29 cellular contexts compared by ENCODE assay signal in the genomic region with DNA sequence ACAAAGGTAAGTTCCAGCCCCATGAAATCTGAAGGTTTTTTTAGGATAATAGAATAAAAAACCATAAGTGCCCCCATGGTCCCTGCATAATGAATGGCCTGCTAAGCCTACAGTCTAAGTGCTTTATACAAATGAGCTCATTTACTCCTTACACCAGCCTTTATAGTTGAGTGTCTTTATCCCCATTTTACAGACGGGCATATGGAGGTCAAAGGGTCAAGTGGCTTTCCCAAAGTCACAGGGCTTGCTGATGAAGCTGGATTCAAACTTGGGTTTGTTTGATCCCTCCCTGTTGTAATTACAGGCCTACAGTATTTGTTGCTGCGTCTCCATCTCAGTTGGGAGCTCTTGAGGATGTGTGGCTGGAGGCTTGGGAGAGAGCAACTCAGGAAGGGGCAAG. TPM values are rescaled to one million over a fixed set of nuclear protein-coding genes. Genes with fewer than 3 reads are reported as not detected.
"Had no signal": no experiment of that assay in that cellular context is flagged by ENCODE, and none has a peak within 500 bp of the region (broad histone marks: within the 10 kb centered on the region; RNA-seq: fewer than 3 reads in every experiment).

No MANE protein-coding gene starts in this region.

- H3K27me3 Mint-ChIP-seq: type B pancreatic cell had no signal

- H3K4me3 Mint-ChIP-seq: memory B cell; naive thymus-derived CD4-positive, alpha-beta T cell; natural killer cell treated with Interleukin-12 subunit alpha and Interleukin-12 subunit beta and Interleukin-15 and Interleukin-18, amount 100 ng/mL, for 72 hours; neural crest cell; stimulated activated naive B cell treated with anti-CD40 and anti-IgM and Interleukin-4, amounts not matched to agents 10 μg/mL and 1 μg/mL and 100 μg/mL, for 72 hours; type B pancreatic cell had no signal

- H3K27ac Mint-ChIP-seq: memory B cell; naive thymus-derived CD4-positive, alpha-beta T cell; natural killer cell treated with Interleukin-12 subunit alpha and Interleukin-12 subunit beta and Interleukin-15 and Interleukin-18, amount 100 ng/mL, for 72 hours; progenitor cell of endocrine pancreas; stimulated activated naive B cell treated with anti-CD40 and anti-IgM and Interleukin-4, amounts not matched to agents 10 μg/mL and 1 μg/mL and 100 μg/mL, for 72 hours; type B pancreatic cell had no signal

- H3K9me3 ChIP-seq: heart left ventricle, left ventricle myocardium inferior, mucosa of descending colon, neutrophil, ovary, right atrium auricular region, suprapubic skin, thoracic aorta, tibial artery, vagina had no signal

- H3K9me3 Mint-ChIP-seq: memory B cell; naive thymus-derived CD4-positive, alpha-beta T cell; natural killer cell treated with Interleukin-12 subunit alpha and Interleukin-12 subunit beta and Interleukin-15 and Interleukin-18, amount 100 ng/mL, for 72 hours; neural crest cell; stimulated activated naive B cell treated with anti-CD40 and anti-IgM and Interleukin-4, amounts not matched to agents 10 μg/mL and 1 μg/mL and 100 μg/mL, for 72 hours; type B pancreatic cell had no signal

- DNase-seq: heart left ventricle; hypothalamus; islet precursor cell; left ventricle myocardium inferior; midbrain; mucosa of descending colon; naive thymus-derived CD4-positive, alpha-beta T cell; occipital lobe; ovary; stimulated activated CD4-positive, alpha-beta T cell treated with anti-CD3 and anti-CD28 coated beads, Interleukin-12 subunit alpha, Interleukin-12 subunit beta, amount 100 ng/mL, for 4 hours; stimulated activated CD4-positive, alpha-beta T cell treated with anti-CD3 and anti-CD28 coated beads, Interleukin-15, amount 100 ng/mL, for 24 hours; stimulated activated CD4-positive, alpha-beta T cell treated with anti-CD3 and anti-CD28 coated beads, Interleukin-2, amount 100 ng/mL, for 24 hours; stimulated activated CD4-positive, alpha-beta T cell treated with anti-CD3 and anti-CD28 coated beads, Interleukin-4, amount 100 ng/mL, for 1 hour; stimulated activated naive B cell treated with anti-CD40 and anti-IgM and Interleukin-4, amounts not matched to agents 10 μg/mL and 1 μg/mL and 100 μg/mL, for 72 hours; stimulated activated naive CD8-positive, alpha-beta T cell treated with anti-CD3 and anti-CD28 coated beads, Interleukin-15, Interleukin-2, amounts not matched to agents 100 U/mL and 50 U/mL, for 24 hours; tibial artery had no signal

- H3K27ac ChIP-seq: heart left ventricle, left ventricle myocardium inferior, neutrophil, ovary, right atrium auricular region, skin epidermis, suprapubic skin, thoracic aorta, tibial artery, vagina had no signal

- H3K4me3 ChIP-seq: heart left ventricle, left ventricle myocardium inferior, lung, mucosa of descending colon, ovary, right atrium auricular region, skin epidermis, suprapubic skin, thoracic aorta, tibial artery, vagina had no signal

- H3K4me1 Mint-ChIP-seq: memory B cell; naive thymus-derived CD4-positive, alpha-beta T cell; stimulated activated naive B cell treated with anti-CD40 and anti-IgM and Interleukin-4, amounts not matched to agents 10 μg/mL and 1 μg/mL and 100 μg/mL, for 72 hours had no signal

- ATAC-seq: heart left ventricle; mucosa of descending colon; naive thymus-derived CD4-positive, alpha-beta T cell; natural killer cell treated with Interleukin-12 subunit alpha and Interleukin-12 subunit beta and Interleukin-15 and Interleukin-18, amount 100 ng/mL, for 72 hours; sciatic nerve; stimulated activated naive B cell treated with anti-CD40 and anti-IgM and Interleukin-4, amounts not matched to agents 10 μg/mL and 1 μg/mL and 100 μg/mL, for 72 hours; stimulated activated naive CD8-positive, alpha-beta T cell treated with anti-CD3 and anti-CD28 coated beads, Interleukin-15, Interleukin-2, amounts not matched to agents 100 U/mL and 50 U/mL, for 24 hours had no signal

- H3K4me1 ChIP-seq: heart left ventricle, left ventricle myocardium inferior, right atrium auricular region, vagina had no signal

- H3K27me3 ChIP-seq: ovary, right atrium auricular region, suprapubic skin, tibial artery, vagina had no signal

- H3K36me3 ChIP-seq: heart left ventricle, left ventricle myocardium inferior, neutrophil, ovary, right atrium auricular region, suprapubic skin, thoracic aorta, tibial artery, vagina had no signal

RNA-seq across cellular contexts. Expression of a gene that starts 28.3 kb away (rescaled TPM):
- total RNA-seq: natural killer cell treated with Interleukin-12 subunit alpha and Interleukin-12 subunit beta and Interleukin-15 and Interleukin-18, amount 100 ng/mL, for 72 hours had no signal
- polyA plus RNA-seq: naive thymus-derived CD4-positive, alpha-beta T cell had no signal
